16 cellular contexts compared by ENCODE assay signal in the genomic region with DNA sequence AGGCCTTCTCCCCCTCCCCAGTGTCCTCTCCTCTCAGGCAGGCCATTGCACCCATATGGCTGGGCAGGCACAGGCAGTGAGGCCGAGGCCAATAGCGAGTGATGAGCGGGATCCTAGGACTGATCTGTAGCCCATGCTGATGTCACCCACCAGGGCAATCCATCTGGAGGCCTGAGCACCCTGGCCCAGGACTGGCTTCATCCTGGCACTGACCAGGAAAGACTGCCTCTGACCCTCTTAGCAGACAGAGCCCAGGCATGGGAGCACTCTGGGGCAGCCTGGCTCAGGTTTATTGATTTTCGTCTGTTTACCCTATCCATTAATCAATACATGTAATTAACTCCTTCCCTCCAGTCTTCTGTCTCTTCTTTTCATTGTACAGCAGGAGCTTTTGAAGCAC.
"Had no signal": no experiment of that assay in that cellular context is flagged by ENCODE, and none has a peak within 500 bp of the region (broad histone marks: within the 10 kb centered on the region; RNA-seq: fewer than 3 reads in every experiment).

No MANE protein-coding gene starts in this region.

- H3K27ac ChIP-seq: heart right ventricle, prostate gland, right atrium auricular region, thyroid gland had no signal

- H3K9me3 ChIP-seq: heart right ventricle, prostate gland, right atrium auricular region, thyroid gland had no signal

- ATAC-seq: activated T-helper 17 cell treated with anti-CD3 and anti-CD28 coated beads, Interleukin-2, amount 50 U/mL, for 72 hours; heart right ventricle; left colon; naive thymus-derived CD8-positive, alpha-beta T cell; T-cell had no signal

- H3K4me3 ChIP-seq: heart right ventricle, lung, prostate gland, right atrium auricular region, thyroid gland had no signal

- DNase-seq: activated CD4-positive, alpha-beta memory T cell treated with anti-CD3 and anti-CD28 coated beads, Interleukin-2, amount 10 ng/mL, durations not matched to agents 7 days and 5 days; activated CD4-positive, alpha-beta T cell treated with anti-CD3 and anti-CD28 coated beads for 48 hours; anterior cingulate cortex; heart right ventricle; islet precursor cell; left colon; naive thymus-derived CD8-positive, alpha-beta T cell; stimulated activated CD4-positive, alpha-beta T cell treated with anti-CD3 and anti-CD28 coated beads, Interleukin-12 subunit alpha, Interleukin-12 subunit beta, amount 100 ng/mL, for 4 hours; stimulated activated CD4-positive, alpha-beta T cell treated with anti-CD3 and anti-CD28 coated beads, Interleukin-1b, Interleukin-23, amount 100 ng/mL, for 48 hours; substantia nigra; T-cell; thyroid gland had no signal

- H3K27me3 ChIP-seq: heart right ventricle, right atrium auricular region, thyroid gland had no signal

- H3K36me3 ChIP-seq: prostate gland had no signal

- H3K4me1 ChIP-seq: prostate gland had no signal
